In genomic region chr15:43941071-43941470, GRCh38 we compare ENCODE assay signal across 33 cellular contexts.
"Had no signal": no experiment of that assay in that cellular context is flagged by ENCODE, and none has a peak within 500 bp of the region (broad histone marks: within the 10 kb centered on the region; RNA-seq: fewer than 3 reads in every experiment).

No MANE protein-coding gene starts in this region.

- H3K27me3 ChIP-seq: brain microvascular endothelial cell had no signal

- H3K4me1 Mint-ChIP-seq: activated T-helper 17 cell treated with anti-CD3 and anti-CD28 coated beads, Interleukin-2, amount 50 U/mL, for 72 hours; central memory CD8-positive, alpha-beta T cell had no signal

- H3K27ac Mint-ChIP-seq: activated B cell treated with CpG ODN at 0.5 μM for 24 hours; activated CD8-positive, alpha-beta T cell treated with anti-CD3 and anti-CD28 coated beads for 36 hours; activated naive CD8-positive, alpha-beta T cell; activated T-helper 17 cell treated with anti-CD3 and anti-CD28 coated beads, Interleukin-2, amount 50 U/mL, for 72 hours; effector memory CD8-positive, alpha-beta T cell; T-helper 17 cell; T-helper 2 cell treated with Interferon-gamma antibody and Interleukin-4, amounts not matched to agents 5 μg/mL and 100 μg/mL, for 36 hours had no signal

- H3K4me3 Mint-ChIP-seq: activated B cell treated with CpG ODN at 0.5 μM for 24 hours; activated CD8-positive, alpha-beta T cell treated with anti-CD3 and anti-CD28 coated beads for 36 hours; activated naive CD8-positive, alpha-beta T cell; activated T-cell treated with anti-CD3 and anti-CD28 coated beads, Interleukin-2, amount 50 U/mL, for 4 hours; activated T-helper 17 cell treated with anti-CD3 and anti-CD28 coated beads, Interleukin-2, amount 50 U/mL, for 72 hours; central memory CD8-positive, alpha-beta T cell; effector memory CD8-positive, alpha-beta T cell; T-helper 17 cell; T-helper 2 cell treated with Interferon-gamma antibody and Interleukin-4, amounts not matched to agents 5 μg/mL and 100 μg/mL, for 36 hours had no signal

- DNase-seq: activated B cell treated with CpG ODN at 0.5 μM for 24 hours; activated CD4-positive, alpha-beta T cell treated with anti-CD3 and anti-CD28 coated beads for 48 hours; activated CD4-positive, alpha-beta T cell treated with anti-CD3 and anti-CD28 coated beads, Interleukin-2, amount 50 U/mL, for 1 hour; activated CD4-positive, alpha-beta T cell treated with anti-CD3 and anti-CD28 coated beads, Interleukin-2, amount 50 U/mL, for 48 hours; activated CD8-positive, alpha-beta memory T cell treated with anti-CD3 and anti-CD28 coated beads for 24 hours; activated CD8-positive, alpha-beta T cell treated with anti-CD3 and anti-CD28 coated beads for 36 hours; activated effector memory CD4-positive, alpha-beta T cell treated with Interleukin-2 at 50 U/mL for 16 hours; activated gamma-delta T cell treated with Interleukin-2 at 50 U/mL for 16 hours; activated naive CD4-positive, alpha-beta T cell treated with anti-CD3 and anti-CD28 coated beads, Interleukin-2, amount 50 U/mL, for 16 hours; activated naive CD4-positive, alpha-beta T cell treated with Interleukin-2 at 50 U/mL for 16 hours; activated T-cell treated with anti-CD3 and anti-CD28 coated beads, Interleukin-2, amount 50 U/mL, for 4 hours; amniotic stem cell; anterior cingulate cortex; brain microvascular endothelial cell; dermis blood vessel endothelial cell; effector CD4-positive, alpha-beta T cell; effector memory CD8-positive, alpha-beta T cell; erythroblast; esophagus squamous epithelium; foreskin melanocyte; T-helper 1 cell; T-helper 17 cell; T1000; WERI-Rb-1 had no signal

- H3K4me1 ChIP-seq: esophagus squamous epithelium, gastroesophageal sphincter had no signal

- ATAC-seq: activated CD4-positive, CD25-positive, alpha-beta regulatory T cell treated with anti-CD3 and anti-CD28 coated beads, Interleukin-2, amount 50 U/mL, for 24 hours; activated CD8-positive, alpha-beta T cell treated with anti-CD3 and anti-CD28 coated beads for 36 hours; activated T-cell treated with anti-CD3 and anti-CD28 coated beads, Interleukin-2, amount 50 U/mL, for 4 hours; activated T-helper 17 cell treated with anti-CD3 and anti-CD28 coated beads, Interleukin-2, amount 50 U/mL, for 72 hours; effector memory CD8-positive, alpha-beta T cell; gastroesophageal sphincter; T-helper 17 cell had no signal

- H3K9me3 ChIP-seq: esophagus squamous epithelium, gastroesophageal sphincter had no signal

- H3K9me3 Mint-ChIP-seq: activated B cell treated with CpG ODN at 0.5 μM for 24 hours; activated CD8-positive, alpha-beta T cell treated with anti-CD3 and anti-CD28 coated beads for 36 hours; activated T-cell treated with anti-CD3 and anti-CD28 coated beads, Interleukin-2, amount 50 U/mL, for 4 hours; activated T-helper 17 cell treated with anti-CD3 and anti-CD28 coated beads, Interleukin-2, amount 50 U/mL, for 72 hours; central memory CD8-positive, alpha-beta T cell; effector memory CD8-positive, alpha-beta T cell; T-helper 2 cell treated with Interferon-gamma antibody and Interleukin-4, amounts not matched to agents 5 μg/mL and 100 μg/mL, for 36 hours had no signal

- H3K36me3 Mint-ChIP-seq: activated naive CD8-positive, alpha-beta T cell had no signal

- FAIRE-seq: astrocyte, bronchial epithelial cell had no signal

- H3K4me3 ChIP-seq: coronary artery, esophagus squamous epithelium, gastroesophageal sphincter had no signal

- H3K36me3 ChIP-seq: brain microvascular endothelial cell, esophagus squamous epithelium, gastroesophageal sphincter, WERI-Rb-1 had no signal

- H3K27ac ChIP-seq: brain microvascular endothelial cell, coronary artery, esophagus squamous epithelium, gastroesophageal sphincter, WERI-Rb-1 had no signal
